8 cellular contexts compared by ENCODE assay signal in the genomic region with DNA sequence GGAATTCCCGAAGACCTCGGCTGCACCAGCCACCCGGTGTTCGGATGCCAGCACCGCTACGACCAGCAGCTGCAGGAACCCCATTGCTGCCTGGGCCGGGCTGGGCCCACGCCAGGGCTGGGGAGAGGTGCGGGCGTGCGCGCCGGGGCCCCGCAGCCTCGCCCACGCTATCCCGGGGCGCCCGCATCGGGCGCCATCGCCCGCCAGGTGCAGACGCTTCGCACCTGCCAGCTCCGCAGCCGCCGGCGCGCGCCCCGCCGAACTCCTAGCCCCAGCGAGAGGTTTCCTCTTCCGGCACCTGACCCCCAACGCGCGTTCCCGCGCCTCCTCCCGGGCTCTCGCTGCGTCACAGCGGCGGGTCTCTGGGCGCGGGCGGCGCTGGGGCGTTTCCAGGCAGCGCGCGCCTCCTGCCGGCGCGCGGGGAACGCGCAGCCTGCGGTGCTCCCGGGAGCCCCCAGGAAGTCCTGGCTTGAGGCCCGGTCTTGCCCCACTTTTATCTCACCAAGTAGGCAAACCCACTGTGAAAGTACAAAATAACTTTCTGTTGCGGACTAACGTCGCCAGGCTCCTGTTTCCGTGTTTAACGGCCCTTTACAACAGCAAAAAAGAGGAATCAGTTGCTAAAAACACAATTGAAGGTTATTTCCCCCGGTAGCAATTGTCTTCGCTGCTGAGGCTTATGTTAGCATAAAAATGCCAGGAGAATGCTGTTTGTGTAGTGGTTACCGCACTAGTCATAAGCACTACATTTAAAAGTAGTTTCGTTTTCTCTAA. TPM values are rescaled to one million over a fixed set of nuclear protein-coding genes. Genes with fewer than 3 reads are reported as not detected.
DNase-seq lines count a peak whose midpoint lies in the region; ATAC-seq lines count a peak whose summit lies in the region.

A gene with protein sequence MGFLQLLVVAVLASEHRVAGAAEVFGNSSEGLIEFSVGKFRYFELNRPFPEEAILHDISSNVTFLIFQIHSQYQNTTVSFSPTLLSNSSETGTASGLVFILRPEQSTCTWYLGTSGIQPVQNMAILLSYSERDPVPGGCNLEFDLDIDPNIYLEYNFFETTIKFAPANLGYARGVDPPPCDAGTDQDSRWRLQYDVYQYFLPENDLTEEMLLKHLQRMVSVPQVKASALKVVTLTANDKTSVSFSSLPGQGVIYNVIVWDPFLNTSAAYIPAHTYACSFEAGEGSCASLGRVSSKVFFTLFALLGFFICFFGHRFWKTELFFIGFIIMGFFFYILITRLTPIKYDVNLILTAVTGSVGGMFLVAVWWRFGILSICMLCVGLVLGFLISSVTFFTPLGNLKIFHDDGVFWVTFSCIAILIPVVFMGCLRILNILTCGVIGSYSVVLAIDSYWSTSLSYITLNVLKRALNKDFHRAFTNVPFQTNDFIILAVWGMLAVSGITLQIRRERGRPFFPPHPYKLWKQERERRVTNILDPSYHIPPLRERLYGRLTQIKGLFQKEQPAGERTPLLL (minus strand): TSS at position 300 of the 774 bp plus-strand sequence. CDS start 216 bp downstream, at position 84.

- peak within 1 kb of the TSS; percentile 89 for H3K4me2 ChIP-seq in BLaER1

- DNase-seq in GM19240 (ENCODE audit: insufficient read length, low spot score) (peak; percentile 59), NCI-H510A treated with DMSO at 0.1 percent for 48 hours (lab: John Stamatoyannopoulos, UW) (peak; percentile 92), kidney tubule cell (ENCODE audit: low spot score) (peak; percentile 94)
- DNase-seq in activated CD4-positive, alpha-beta T cell treated with anti-CD3 and anti-CD28 coated beads for 36 hours, result peak; percentile 97
- peak; percentile 75 to 91 (median 84) for DNase-seq in stimulated activated CD4-positive, alpha-beta T cell treated with anti-CD3 and anti-CD28 coated beads, Interleukin-1b, Interleukin-23, amount 100 ng/mL, for 24 hours (ENCODE audit: low read depth in 4 of 4, low spot score in 1 of 4)

- peak within 1 kb of the TSS; percentile 87 for H3K27ac ChIP-seq in BLaER1
- H3K27ac ChIP-seq in cingulate gyrus (ENCODE audit: low read depth, low read length), result peak within 1 kb of the TSS; percentile 89

- ATAC-seq in HG03457 (IDR thresholded peaks at IDR 0.05; ENCODE audit: unreplicated experiment), result peak; percentile 80
- peak; percentile 83 for ATAC-seq in activated CD4-positive, alpha-beta T cell treated with anti-CD3 and anti-CD28 coated beads for 36 hours

- H3K9ac ChIP-seq in BLaER1, result peak within 1 kb of the TSS; percentile 86

- H3K4me3 Mint-ChIP-seq in activated CD4-positive, alpha-beta T cell treated with anti-CD3 and anti-CD28 coated beads for 36 hours, result peak within 1 kb of the TSS; percentile 86

- 0 out of 2 replicates have a peak, but pooled peaks cover 5% of the 10 kb centered on the region for H3K36me3 ChIP-seq in BLaER1

- peak within 1 kb of the TSS; percentile 94 for H3K4me3 ChIP-seq in BLaER1

- no peaks in the 10 kb centered on the region for H3K9me3 Mint-ChIP-seq in activated CD4-positive, alpha-beta T cell treated with anti-CD3 and anti-CD28 coated beads for 36 hours (ENCODE audit: low read depth)

- H3K36me3 Mint-ChIP-seq in activated CD4-positive, alpha-beta T cell treated with anti-CD3 and anti-CD28 coated beads for 36 hours (ENCODE audit: low read depth), result peaks cover 8% of the 10 kb centered on the region

- no peaks in the 10 kb centered on the region for H3K27me3 Mint-ChIP-seq in activated CD4-positive, alpha-beta T cell treated with anti-CD3 and anti-CD28 coated beads for 36 hours

- peak within 1 kb of the TSS; percentile 82 for H3K27ac Mint-ChIP-seq in activated CD4-positive, alpha-beta T cell treated with anti-CD3 and anti-CD28 coated beads for 36 hours

- H3K27me3 ChIP-seq in BLaER1, result no peaks in the 10 kb centered on the region

- CTCF ChIA-PET in activated CD4-positive, alpha-beta T cell treated with anti-CD3 and anti-CD28 coated beads for 36 hours (lab: Charles Lee), result interaction anchor here (0.5 to 11.5 kb wide), 23 partner anchors 8 to 315 kb away, joined by 3 to 152 read pairs (median 3); a partner anchor contains a TSS

- 0 out of 2 replicates have a peak, but pooled peaks cover 5% of the 10 kb centered on the region for H4K20me1 ChIP-seq in BLaER1

- H3K4me1 Mint-ChIP-seq in activated CD4-positive, alpha-beta T cell treated with anti-CD3 and anti-CD28 coated beads for 36 hours, result peaks cover 45% of the 10 kb centered on the region

- no peaks in the 10 kb centered on the region for H3K9me3 ChIP-seq in BLaER1

- peaks cover 60% of the 10 kb centered on the region for H3K4me1 ChIP-seq in BLaER1

- intact Hi-C loops in activated CD4-positive, alpha-beta T cell treated with anti-CD3 and anti-CD28 coated beads for 36 hours (cut with DNase I, micrococcal nuclease), result loop anchor here (1.0 to 10.0 kb wide), 13 partner anchors 8 to 892 kb away; a partner anchor contains a TSS

- POLR2A ChIA-PET in activated CD4-positive, alpha-beta T cell treated with anti-CD3 and anti-CD28 coated beads for 36 hours (lab: Charles Lee), result no interaction called here

RNA-seq across cellular contexts. Expression of the gene that starts here (rescaled TPM):
- total RNA-seq in activated CD4-positive, alpha-beta T cell treated with anti-CD3 and anti-CD28 coated beads for 36 hours, result 10 to 100 TPM; 29.4 to 34.0 TPM

Comparison
In these comparisons a context has a peak if more than half of its experiments do, and no peak if none do; other contexts are left out.
1. Peak in every context shown above with its lines: DNase-seq, ATAC-seq, H3K4me3 ChIP-seq and H3K27ac ChIP-seq.